In genomic region chr3:119259821-119260220, GRCh38 we compare ENCODE assay signal across 21 cellular contexts. TPM values are rescaled to one million over a fixed set of nuclear protein-coding genes. Genes with fewer than 3 reads are reported as not detected.
DNase-seq lines count a peak whose midpoint lies in the region; ATAC-seq and TF ChIP-seq lines count a peak whose summit lies in the region.
"Had no signal": no experiment of that assay in that cellular context is flagged by ENCODE, and none has a peak within 500 bp of the region (broad histone marks: within the 10 kb centered on the region; RNA-seq: fewer than 3 reads in every experiment).

No MANE protein-coding gene starts in this region.

- 91% methylated on average over 4 of the region's 4 CpGs for WGBS in smooth muscle cell (ENCODE audit: low lambda C conversion rate)

- H3K27ac Mint-ChIP-seq in dendritic cell treated with granulocyte-macrophage colony-stimulating factor and Interleukin-4, amounts not matched to agents 40 ng/mL and 50 ng/mL, for 4 days = peak overlapping the region; percentile 73
- no peak overlapping the region for H3K27ac Mint-ChIP-seq in neural progenitor cell
- H3K27ac Mint-ChIP-seq in activated CD8-positive, alpha-beta memory T cell treated with anti-CD3 and anti-CD28 coated beads, Interleukin-2, amount 10 ng/mL, durations not matched to agents 7 days and 5 days = no peak overlapping the region
- H3K27ac Mint-ChIP-seq: CD4-positive, CD25-positive, alpha-beta regulatory T cell had no signal

- no peaks in the 10 kb centered on the region for H3K9me3 ChIP-seq in OCI-LY7 (ENCODE audit: low read length)
- H3K9me3 ChIP-seq in neural progenitor cell (ENCODE audit: low read depth) = no peaks in the 10 kb centered on the region
- no peaks in the 10 kb centered on the region for H3K9me3 ChIP-seq in smooth muscle cell (replicated peaks; ENCODE audit: low read depth)
- H3K9me3 ChIP-seq: BE2C had no signal

- no peaks in the 10 kb centered on the region for H3K36me3 Mint-ChIP-seq in dendritic cell treated with granulocyte-macrophage colony-stimulating factor and Interleukin-4, amounts not matched to agents 40 ng/mL and 50 ng/mL, for 4 days (ENCODE audit: low read depth)
- H3K36me3 Mint-ChIP-seq in neural progenitor cell = no peaks in the 10 kb centered on the region
- no peaks in the 10 kb centered on the region for H3K36me3 Mint-ChIP-seq in activated CD8-positive, alpha-beta memory T cell treated with anti-CD3 and anti-CD28 coated beads, Interleukin-2, amount 10 ng/mL, durations not matched to agents 7 days and 5 days
- H3K36me3 Mint-ChIP-seq: CD14-positive monocyte; CD4-positive, alpha-beta memory T cell; CD4-positive, CD25-positive, alpha-beta regulatory T cell had no signal

- H3K36me3 ChIP-seq in OCI-LY7 (ENCODE audit: insufficient read depth, low read length) = no peaks in the 10 kb centered on the region
- H3K36me3 ChIP-seq in neural progenitor cell = no peaks in the 10 kb centered on the region
- H3K36me3 ChIP-seq in smooth muscle cell (ENCODE audit: low read depth) = no peaks in the 10 kb centered on the region
- H3K36me3 ChIP-seq: BE2C, BLaER1 had no signal

- POLR2A ChIA-PET in OCI-LY7 (lab: Charles Lee) (no interaction called here), GM10248 (lab: Yijun Ruan, JAX) (no interaction called here)

- H4K20me1 ChIP-seq in OCI-LY7 (ENCODE audit: insufficient read depth, low read length) = no peaks in the 10 kb centered on the region
- no peaks in the 10 kb centered on the region for H4K20me1 ChIP-seq in neural progenitor cell (ENCODE audit: low read depth)
- no peaks in the 10 kb centered on the region for H4K20me1 ChIP-seq in smooth muscle cell (ENCODE audit: low read depth)
- H4K20me1 ChIP-seq: BLaER1 had no signal

- H3K9me2 ChIP-seq in OCI-LY7 (ENCODE audit: insufficient read depth, low read length) = no peaks in the 10 kb centered on the region

- H2AFZ ChIP-seq in OCI-LY7 (ENCODE audit: low read length) = 0 out of 2 replicates have a peak overlapping the region, but pooled peaks have one; percentile 30
- peak overlapping the region; percentile 37 for H2AFZ ChIP-seq in neural progenitor cell (replicated peaks)
- H2AFZ ChIP-seq in smooth muscle cell (ENCODE audit: low read depth) = peak overlapping the region; percentile 55

- H3K9ac ChIP-seq in neural progenitor cell (no peak overlapping the region), smooth muscle cell (ENCODE audit: low read depth) (no peak overlapping the region)
- H3K9ac ChIP-seq: BLaER1 had no signal

- H3K27ac ChIP-seq in OCI-LY7 (ENCODE audit: low read depth, low read length, poor library complexity, severe bottlenecking) (no peak overlapping the region), neural progenitor cell (no peak overlapping the region), smooth muscle cell (ENCODE audit: low read depth) (no peak overlapping the region)
- H3K27ac ChIP-seq: BLaER1 had no signal

- no peaks in the 10 kb centered on the region for H3K9me3 Mint-ChIP-seq in dendritic cell treated with granulocyte-macrophage colony-stimulating factor and Interleukin-4, amounts not matched to agents 40 ng/mL and 50 ng/mL, for 4 days
- no peaks in the 10 kb centered on the region for H3K9me3 Mint-ChIP-seq in neural progenitor cell
- H3K9me3 Mint-ChIP-seq in activated CD8-positive, alpha-beta memory T cell treated with anti-CD3 and anti-CD28 coated beads, Interleukin-2, amount 10 ng/mL, durations not matched to agents 7 days and 5 days (ENCODE audit: low read depth) = no peaks in the 10 kb centered on the region
- H3K9me3 Mint-ChIP-seq: CD14-positive monocyte; CD4-positive, alpha-beta memory T cell had no signal

- H3K4me2 ChIP-seq in OCI-LY7 (ENCODE audit: low read length) (no peak overlapping the region), neural progenitor cell (no peak overlapping the region), smooth muscle cell (no peak overlapping the region)
- H3K4me2 ChIP-seq: BLaER1 had no signal

- H3K79me2 ChIP-seq in OCI-LY7 (ENCODE audit: insufficient read depth, low read depth, low read length) (no peaks in the 10 kb centered on the region), neural progenitor cell (ENCODE audit: low read depth) (no peaks in the 10 kb centered on the region), smooth muscle cell (ENCODE audit: low read depth) (no peaks in the 10 kb centered on the region)

- ATAC-seq in activated CD8-positive, alpha-beta memory T cell treated with anti-CD3 and anti-CD28 coated beads, Interleukin-2, amount 10 ng/mL, durations not matched to agents 7 days and 5 days = no peak

- intact Hi-C loops in OCI-LY7 (cut with micrococcal nuclease; ENCODE audit: unreplicated experiment) = no loop called here
- intact Hi-C loops in dendritic cell treated with granulocyte-macrophage colony-stimulating factor and Interleukin-4, amounts not matched to agents 40 ng/mL and 50 ng/mL, for 4 days (cut with micrococcal nuclease) = no loop called here

- H3K4me1 Mint-ChIP-seq in dendritic cell treated with granulocyte-macrophage colony-stimulating factor and Interleukin-4, amounts not matched to agents 40 ng/mL and 50 ng/mL, for 4 days (ENCODE audit: low read depth) = peaks cover 40% of the 10 kb centered on the region
- no peaks in the 10 kb centered on the region for H3K4me1 Mint-ChIP-seq in neural progenitor cell
- no peaks in the 10 kb centered on the region for H3K4me1 Mint-ChIP-seq in activated CD8-positive, alpha-beta memory T cell treated with anti-CD3 and anti-CD28 coated beads, Interleukin-2, amount 10 ng/mL, durations not matched to agents 7 days and 5 days
- H3K4me1 Mint-ChIP-seq: CD4-positive, alpha-beta memory T cell; CD4-positive, CD25-positive, alpha-beta regulatory T cell had no signal

- TF ChIP-seq CTCF in OCI-LY7 (conservative IDR thresholded peaks at IDR 0.05; ENCODE audit: low read length) (no peak), neural progenitor cell (IDR thresholded peaks at IDR 0.05) (no peak), smooth muscle cell (IDR thresholded peaks at IDR 0.05; ENCODE audit: borderline replicate concordance, insufficient read depth, poor library complexity, severe bottlenecking) (no peak), GM10248 (IDR thresholded peaks at IDR 0.05; ENCODE audit: control extremely low read depth, extremely low read depth, low read depth, missing control alignments) (no peak)

- peaks cover 3% of the 10 kb centered on the region for H3K27me3 Mint-ChIP-seq in dendritic cell treated with granulocyte-macrophage colony-stimulating factor and Interleukin-4, amounts not matched to agents 40 ng/mL and 50 ng/mL, for 4 days
- H3K27me3 Mint-ChIP-seq in neural progenitor cell (ENCODE audit: insufficient read depth, low read depth) = peaks cover 5% of the 10 kb centered on the region
- peaks cover 10% of the 10 kb centered on the region for H3K27me3 Mint-ChIP-seq in activated CD8-positive, alpha-beta memory T cell treated with anti-CD3 and anti-CD28 coated beads, Interleukin-2, amount 10 ng/mL, durations not matched to agents 7 days and 5 days

- no peak overlapping the region for H3K4me3 Mint-ChIP-seq in dendritic cell treated with granulocyte-macrophage colony-stimulating factor and Interleukin-4, amounts not matched to agents 40 ng/mL and 50 ng/mL, for 4 days
- H3K4me3 Mint-ChIP-seq in neural progenitor cell = no peak overlapping the region
- H3K4me3 Mint-ChIP-seq in activated CD8-positive, alpha-beta memory T cell treated with anti-CD3 and anti-CD28 coated beads, Interleukin-2, amount 10 ng/mL, durations not matched to agents 7 days and 5 days = no peak overlapping the region
- H3K4me3 Mint-ChIP-seq: CD14-positive monocyte; CD4-positive, alpha-beta memory T cell; CD4-positive, CD25-positive, alpha-beta regulatory T cell had no signal

- DNase-seq in OCI-LY7 (ENCODE audit: low spot score) (no peak), neural progenitor cell (ENCODE audit: low spot score) (no peak), smooth muscle cell (lab: John Stamatoyannopoulos, UW; ENCODE audit: unreplicated experiment) (no peak), GM10248 (ENCODE audit: extremely low spot score) (no peak), OCI-M1 (lab: John Stamatoyannopoulos, UW) (no peak), superior temporal gyrus (ENCODE audit: extremely low spot score) (no peak)
- no peak for DNase-seq in activated CD8-positive, alpha-beta memory T cell treated with anti-CD3 and anti-CD28 coated beads, Interleukin-2, amount 10 ng/mL, durations not matched to agents 7 days and 5 days
- DNase-seq: 8988T; ACHN; BE2C; C1 segment of cervical spinal cord; Caco-2; Calu3; CD4-positive, alpha-beta memory T cell; CD4-positive, CD25-positive, alpha-beta regulatory T cell; DMS79 treated with DMSO at 0.1 percent for 48 hours; GF-D8 had no signal

- peaks cover 18% of the 10 kb centered on the region for H3K4me1 ChIP-seq in OCI-LY7 (ENCODE audit: insufficient read depth, low read length, poor library complexity, severe bottlenecking)
- H3K4me1 ChIP-seq in neural progenitor cell = no peaks in the 10 kb centered on the region
- H3K4me1 ChIP-seq in smooth muscle cell (ENCODE audit: low read depth) = no peaks in the 10 kb centered on the region
- H3K4me1 ChIP-seq: BE2C had no signal

- H3K4me3 ChIP-seq in OCI-LY7 (ENCODE audit: low read depth, low read length, poor library complexity, severe bottlenecking) = no peak overlapping the region
- H3K4me3 ChIP-seq in neural progenitor cell = no peak overlapping the region
- H3K4me3 ChIP-seq in smooth muscle cell = no peak overlapping the region
- H3K4me3 ChIP-seq: BLaER1, GM12878 had no signal

- no TSS peak for BruUV-seq in OCI-LY7 (replicated peaks; lab: Mats Ljungman, UMichigan)

- no peaks in the 10 kb centered on the region for H3F3A ChIP-seq in neural progenitor cell (ENCODE audit: low read depth)
- no peaks in the 10 kb centered on the region for H3F3A ChIP-seq in smooth muscle cell (ENCODE audit: low read depth)

- CTCF ChIA-PET in OCI-LY7 (lab: Charles Lee; ENCODE audit: unreplicated experiment) = no interaction called here
- CTCF ChIA-PET in GM10248 (lab: Yijun Ruan, JAX) = interaction anchor here (1.3 to 3.1 kb wide), 4 partner anchors 11 to 378 kb away, joined by 3 to 25 read pairs (median 4); partner anchors contain the start of gene B4GALT4
- CTCF ChIA-PET in activated CD8-positive, alpha-beta memory T cell treated with anti-CD3 and anti-CD28 coated beads, Interleukin-2, amount 10 ng/mL, durations not matched to agents 7 days and 5 days (lab: Charles Lee) = no interaction called here

- H3K27me3 ChIP-seq in neural progenitor cell = no peaks in the 10 kb centered on the region
- H3K27me3 ChIP-seq in smooth muscle cell (ENCODE audit: low read depth) = no peaks in the 10 kb centered on the region
- H3K27me3 ChIP-seq: BE2C, BLaER1 had no signal

RNA-seq across cellular contexts. Expression of gene B4GALT4, which starts 19.1 kb away (rescaled TPM):
- total RNA-seq in OCI-LY7 (2014; rRNA removed; shearing (Covaris generic)) = 17.3 and 20.3 TPM in 2 replicates
- total RNA-seq in OCI-LY7 (2022) = 16.6 and 18.5 TPM in 2 replicates
- 34.8 and 47.0 TPM in 2 replicates for total RNA-seq in neural progenitor cell (ENCODE audit: low replicate concordance)
- total RNA-seq in smooth muscle cell = 33.5 and 37.3 TPM in 2 replicates
- polyA plus RNA-seq in smooth muscle cell = 28.8 and 36.8 TPM in 2 replicates
- total RNA-seq in activated CD8-positive, alpha-beta memory T cell treated with anti-CD3 and anti-CD28 coated beads, Interleukin-2, amount 10 ng/mL, durations not matched to agents 7 days and 5 days = 10 to 100 TPM in 1 of 2 experiments, 1 to 10 TPM in 1; 9.6 to 10.9 TPM

RNA-seq across cellular contexts. Expression of gene ARHGAP31, which starts 34.4 kb away (rescaled TPM):
- total RNA-seq in OCI-LY7 (2014; rRNA removed; shearing (Covaris generic)) = 4.1 TPM in 2 replicates
- total RNA-seq in OCI-LY7 (2022) (2.8 and 4.0 TPM in 2 replicates), neural progenitor cell (ENCODE audit: low replicate concordance) (0.13 and 0.34 TPM in 2 replicates), smooth muscle cell (10.9 and 15.4 TPM in 2 replicates)
- 5.6 and 6.1 TPM in 2 replicates for polyA plus RNA-seq in smooth muscle cell
- 1 to 10 TPM; 1.4 to 8.3 TPM for total RNA-seq in activated CD8-positive, alpha-beta memory T cell treated with anti-CD3 and anti-CD28 coated beads, Interleukin-2, amount 10 ng/mL, durations not matched to agents 7 days and 5 days
